9 cellular contexts compared by ENCODE assay signal in genomic region chr2:138373993-138374408, GRCh38.
DNase-seq lines count a peak whose midpoint lies in the region; ATAC-seq, FAIRE-seq and TF ChIP-seq lines count a peak whose summit lies in the region.
"Had no signal": no experiment of that assay in that cellular context is flagged by ENCODE, and none has a peak within 500 bp of the region (broad histone marks: within the 10 kb centered on the region; RNA-seq: fewer than 3 reads in every experiment).

No MANE protein-coding gene starts in this region.

- FAIRE-seq in kidney (lab: Jason Lieb, UNC) = peak; percentile 52

- peak; percentile 67 for ATAC-seq in GM21423 (IDR thresholded peaks at IDR 0.05; ENCODE audit: unreplicated experiment)

- TF ChIP-seq CTCF in ascending aorta (IDR thresholded peaks at IDR 0.05) (peak; percentile 40 to 66 (median 48)), kidney (IDR thresholded peaks at IDR 0.05; ENCODE audit: borderline replicate concordance, extremely low read depth, insufficient read depth) (peak; percentile 58)

- H3K36me3 ChIP-seq in ascending aorta = no peaks in the 10 kb centered on the region
- H3K36me3 ChIP-seq in kidney (ENCODE audit: control insufficient read depth in 1 of 2, insufficient read depth in 2 of 2, low read length in 2 of 2) = no peaks in the 10 kb centered on the region
- H3K36me3 ChIP-seq in MG63 = no peaks in the 10 kb centered on the region
- H3K36me3 ChIP-seq: neutrophil had no signal

- H3K9ac ChIP-seq in kidney (ENCODE audit: low read length in 2 of 2) = no peak overlapping the region

- H3K27me3 ChIP-seq in ascending aorta = no peaks in the 10 kb centered on the region
- H3K27me3 ChIP-seq in MG63 = no peaks in the 10 kb centered on the region
- H3K27me3 ChIP-seq: neutrophil had no signal

- H3K9me3 ChIP-seq in ascending aorta = no peaks in the 10 kb centered on the region
- H3K9me3 ChIP-seq in kidney (ENCODE audit: control insufficient read depth in 1 of 2, low read length in 2 of 2) = no peaks in the 10 kb centered on the region
- H3K9me3 ChIP-seq in MG63 = no peaks in the 10 kb centered on the region
- H3K9me3 ChIP-seq: neutrophil had no signal

- intact Hi-C loops in ascending aorta (cut with DNase I) (loop anchor here (2.0 to 10.0 kb wide), 4 partner anchors 128 to 463 kb away; partner anchors contain the start of gene SPOPL), kidney (cut with DNase I) (no loop called here)

- peaks cover 0 to 5% of the 10 kb centered on the region in 2 donors for H3K4me1 ChIP-seq in ascending aorta
- no peaks in the 10 kb centered on the region for H3K4me1 ChIP-seq in kidney (ENCODE audit: control insufficient read depth in 1 of 2, insufficient read depth in 1 of 2, low read depth in 1 of 2, low read length in 2 of 2)

- DNase-seq in D341Med (ENCODE audit: low spot score) (peak; percentile 31), NCI-H1930 (lab: John Stamatoyannopoulos, UW) (peak; percentile 3), ascending aorta (ENCODE audit: low spot score in 2 of 2) (no peak), kidney (no peak), MG63 (no peak)
- no peak for DNase-seq in stimulated activated naive CD4-positive, alpha-beta T cell (lab: John Stamatoyannopoulos, UW)
- DNase-seq in activated CD4-positive, CD25-positive, alpha-beta regulatory T cell treated with anti-CD3 and anti-CD28 coated beads, Interleukin-2, amount 50 U/mL, for 72 hours = no peak

- H3K4me3 ChIP-seq in ascending aorta = no peak overlapping the region
- H3K4me3 ChIP-seq in kidney (ENCODE audit: low read length in 2 of 2) = no peak overlapping the region
- H3K4me3 ChIP-seq in MG63 = no peak overlapping the region

- H3K27ac ChIP-seq in ascending aorta (no peak overlapping the region), kidney (ENCODE audit: low read depth in 2 of 2, low read length in 2 of 2) (no peak overlapping the region)
- H3K27ac ChIP-seq: neutrophil had no signal

Comparison
In these comparisons a context has a peak if more than half of its experiments do, and no peak if none do; other contexts are left out.
1. DNase-seq: peak in D341Med (single experiment) and NCI-H1930 (2 of 2); none in ascending aorta (0 of 2), kidney (single experiment), stimulated activated naive CD4-positive, alpha-beta T cell (0 of 6), MG63 (single experiment) and activated CD4-positive, CD25-positive, alpha-beta regulatory T cell treated with anti-CD3 and anti-CD28 coated beads, Interleukin-2, amount 50 U/mL, for 72 hours (single experiment).